Comparison of ENCODE assay signal across 8 cellular contexts in genomic region chr22:23893446-23893956, GRCh38. TPM values are rescaled to one million over a fixed set of nuclear protein-coding genes. Genes with fewer than 3 reads are reported as not detected.
DNase-seq lines count a peak whose midpoint lies in the region; ATAC-seq and TF ChIP-seq lines count a peak whose summit lies in the region.

No MANE protein-coding gene starts in this region.

- ATAC-seq in esophagus mucosa = peak; percentile 0

- TF ChIP-seq CTCF in DOHH2 (IDR thresholded peaks at IDR 0.05; ENCODE audit: low read depth, low read length, poor library complexity, severe bottlenecking) = no peak
- TF ChIP-seq CTCF in Peyer's patch (IDR thresholded peaks at IDR 0.05) = no peak
- TF ChIP-seq CTCF in parathyroid adenoma (IDR thresholded peaks at IDR 0.05) = no peak

- no peak for DNase-seq in Peyer's patch
- no peak for DNase-seq in mesenteric fat pad (ENCODE audit: low spot score)
- DNase-seq in NCI-H187 treated with DMSO at 0.1 percent for 48 hours (lab: John Stamatoyannopoulos, UW) = no peak
- DNase-seq in NK-92 treated with Interleukin-12 subunit alpha and Interleukin-12 subunit beta, amount 100 ng/mL, for 24 hours (lab: John Stamatoyannopoulos, UW) = no peak
- DNase-seq in pons (ENCODE audit: low spot score) = no peak

- H3K4me3 ChIP-seq in DOHH2 (ENCODE audit: low read length) = peak overlapping the region; percentile 82
- H3K4me3 ChIP-seq in Peyer's patch = peak overlapping the region; percentile 63 to 88 (median 76)
- H3K4me3 ChIP-seq in parathyroid adenoma (ENCODE audit: low read depth, low read length) = peak overlapping the region; percentile 94

- H3K9me3 ChIP-seq in DOHH2 (ENCODE audit: control insufficient read depth, insufficient read depth, low read length) (no peaks in the 10 kb centered on the region), Peyer's patch (no peaks in the 10 kb centered on the region), parathyroid adenoma (ENCODE audit: control insufficient read depth, low read length) (no peaks in the 10 kb centered on the region)

- H3K4me1 ChIP-seq in DOHH2 (ENCODE audit: control insufficient read depth, low read length) (peaks cover 26% of the 10 kb centered on the region), Peyer's patch (peaks cover 4 to 17% (median 6%) of the 10 kb centered on the region in 4 donors), parathyroid adenoma (peaks cover 16% of the 10 kb centered on the region)

- H3K27me3 ChIP-seq in DOHH2 (ENCODE audit: control insufficient read depth, low read length) (no peaks in the 10 kb centered on the region), Peyer's patch (no peaks in the 10 kb centered on the region), parathyroid adenoma (ENCODE audit: control insufficient read depth, insufficient read depth, low read length) (no peaks in the 10 kb centered on the region)

- no peaks in the 10 kb centered on the region for H3K9me2 ChIP-seq in DOHH2 (replicated peaks; ENCODE audit: control insufficient read depth, low read length)

- peaks cover 20% of the 10 kb centered on the region for H3F3A ChIP-seq in DOHH2 (ENCODE audit: control insufficient read depth, insufficient read depth)

- peak overlapping the region; percentile 83 for H2AFZ ChIP-seq in parathyroid adenoma

- peak overlapping the region; percentile 80 for H3K27ac ChIP-seq in DOHH2 (ENCODE audit: low read depth, low read length)
- peak overlapping the region; percentile 93 to 97 (median 97) for H3K27ac ChIP-seq in Peyer's patch
- peak overlapping the region; percentile 96 for H3K27ac ChIP-seq in parathyroid adenoma

- H4K20me1 ChIP-seq in DOHH2 (ENCODE audit: control insufficient read depth, insufficient read depth, low read depth, low read length) = peaks cover 16% of the 10 kb centered on the region

- no peak overlapping the region for H3K9ac ChIP-seq in parathyroid adenoma

- peak overlapping the region; percentile 88 for H3K4me2 ChIP-seq in DOHH2 (ENCODE audit: low read length)
- peak overlapping the region; percentile 90 for H3K4me2 ChIP-seq in parathyroid adenoma (ENCODE audit: low read length)

- TF ChIP-seq POLR2A in Peyer's patch (IDR thresholded peaks at IDR 0.05) = no peak

- peaks cover 28% of the 10 kb centered on the region for H3K79me2 ChIP-seq in DOHH2 (ENCODE audit: control insufficient read depth, low read length)
- peaks cover 5% of the 10 kb centered on the region for H3K79me2 ChIP-seq in parathyroid adenoma

- H3K36me3 ChIP-seq in DOHH2 (ENCODE audit: control insufficient read depth, low read length) (peaks cover 41% of the 10 kb centered on the region), Peyer's patch (peaks cover 0 to 20% (median 0%) of the 10 kb centered on the region in 3 donors), parathyroid adenoma (ENCODE audit: control insufficient read depth, insufficient read depth, low read length) (no peaks in the 10 kb centered on the region)

RNA-seq across cellular contexts. Expression of gene MIF, which starts 0.7 kb away (rescaled TPM):
- 100 to 1,000 TPM in 3 of 4 donors, 10 to 100 TPM in 1; 97.9 to 206 (median 151) TPM for total RNA-seq in Peyer's patch
- 956 TPM for total RNA-seq in esophagus mucosa
- total RNA-seq in mesenteric fat pad = 319 TPM

RNA-seq across cellular contexts. Expression of gene SLC2A11, which starts 35.8 kb away (rescaled TPM):
- total RNA-seq in Peyer's patch (10 to 100 TPM in 3 of 4 donors, 1 to 10 TPM in 1; 8.3 to 16.0 (median 14.8) TPM), esophagus mucosa (1.2 TPM), mesenteric fat pad (8.4 TPM)

RNA-seq across cellular contexts. Expression of gene DERL3, which starts 54.7 kb away (rescaled TPM):
- total RNA-seq in Peyer's patch (10 to 100 TPM in 1 of 4 donors, 1 to 10 TPM in 3; 1.1 to 17.3 (median 3.4) TPM), esophagus mucosa (1.5 TPM), mesenteric fat pad (1.4 TPM)
